18 cellular contexts compared by ENCODE assay signal in genomic region chr15:72493220-72493619, GRCh38.
"Had no signal": no experiment of that assay in that cellular context is flagged by ENCODE, and none has a peak within 500 bp of the region (broad histone marks: within the 10 kb centered on the region; RNA-seq: fewer than 3 reads in every experiment).

No MANE protein-coding gene starts in this region.

- H3K27me3 ChIP-seq: breast epithelium, heart right ventricle, left lung, neutrophil, ovary, transverse colon, uterus had no signal

- H3K36me3 ChIP-seq: breast epithelium, left lung, neutrophil, ovary, transverse colon, uterus had no signal

- H3K27ac ChIP-seq: breast epithelium, coronary artery, heart right ventricle, left lung, neutrophil, ovary, transverse colon, uterus had no signal

- ATAC-seq: activated CD8-positive, alpha-beta T cell treated with anti-CD3 and anti-CD28 coated beads, Interleukin-2, amount 10 ng/mL, durations not matched to agents 7 days and 5 days; heart right ventricle; left lung; right cardiac atrium; stimulated activated effector memory CD8-positive, alpha-beta T cell treated with anti-CD3 and anti-CD28 coated beads, Interleukin-12 subunit alpha, Interleukin-12 subunit beta, amount 100 ng/mL, for 72 hours had no signal

- H3K4me3 ChIP-seq: breast epithelium, coronary artery, heart right ventricle, left lung, ovary, transverse colon, uterus had no signal

- DNase-seq: activated CD4-positive, alpha-beta T cell treated with anti-CD3 and anti-CD28 coated beads for 1 hour; activated CD4-positive, alpha-beta T cell treated with anti-CD3 and anti-CD28 coated beads, Interleukin-2, amount 50 U/mL, for 1 hour; activated CD8-positive, alpha-beta T cell treated with anti-CD3 and anti-CD28 coated beads, Interleukin-2, amount 10 ng/mL, durations not matched to agents 7 days and 5 days; activated gamma-delta T cell treated with Interleukin-2 at 50 U/mL for 16 hours; heart right ventricle; kidney; left lung; midbrain; ovary; right cardiac atrium; stimulated activated CD4-positive, alpha-beta T cell treated with anti-CD3 and anti-CD28 coated beads, Interleukin-1b, Interleukin-23, amount 100 ng/mL, for 48 hours; T-cell; transverse colon; uterus had no signal

- H3K4me1 ChIP-seq: breast epithelium had no signal

- H3K9me3 ChIP-seq: breast epithelium, heart right ventricle, left lung, neutrophil, ovary, transverse colon, uterus had no signal
